In genomic region chr1:75615664-75616435, GRCh38 we compare ENCODE assay signal across 8 cellular contexts. TPM values are rescaled to one million over a fixed set of nuclear protein-coding genes. Genes with fewer than 3 reads are reported as not detected.
DNase-seq lines count a peak whose midpoint lies in the region; ATAC-seq and TF ChIP-seq lines count a peak whose summit lies in the region.

No MANE protein-coding gene starts in this region.

- no peak for TF ChIP-seq EP300 in stomach (IDR thresholded peaks at IDR 0.05)

- H3K27ac ChIP-seq in SK-N-MC = no peak overlapping the region
- H3K27ac ChIP-seq in coronary artery = no peak overlapping the region
- no peak overlapping the region for H3K27ac ChIP-seq in stomach

- no peak overlapping the region for H3K9ac ChIP-seq in SK-N-MC (ENCODE audit: insufficient read length)

- 1 to 2% (median 1%) methylated on average over 23 to 72 of the region's 72 CpGs for WGBS in stomach, 5 donors

- no peaks in the 10 kb centered on the region for H3K9me3 ChIP-seq in SK-N-MC (ENCODE audit: low read depth, low read length)
- H3K9me3 ChIP-seq in stomach = peaks cover 0 to 6% (median 0%) of the 10 kb centered on the region in 4 donors

- peak; percentile 47 for ATAC-seq in HG02642 (IDR thresholded peaks at IDR 0.05; ENCODE audit: poor library complexity, unreplicated experiment)

- no peaks in the 10 kb centered on the region for H3K36me3 ChIP-seq in GM06990 (ENCODE audit: control insufficient read depth, insufficient read depth, low read length)
- H3K36me3 ChIP-seq in SK-N-MC (ENCODE audit: insufficient read depth, low read length) = no peaks in the 10 kb centered on the region
- H3K36me3 ChIP-seq in stomach = no peaks in the 10 kb centered on the region

- TF ChIP-seq POLR2A in stomach (IDR thresholded peaks at IDR 0.05) = no peak

- peak overlapping the region; percentile 50 for H3K4me3 ChIP-seq in GM06990 (replicated peaks; ENCODE audit: low read depth, low read length)
- H3K4me3 ChIP-seq in SK-N-MC = peak overlapping the region; percentile 76
- H3K4me3 ChIP-seq in coronary artery = peak overlapping the region; percentile 77
- peak overlapping the region; percentile 50 to 64 (median 56) for H3K4me3 ChIP-seq in stomach

- H3K4me1 ChIP-seq in stomach = peaks cover 26 to 32% (median 29%) of the 10 kb centered on the region in 4 donors

- peak; percentile 24 for DNase-seq in GM06990 (ENCODE audit: extremely low read depth, insufficient read length)
- DNase-seq in SK-N-MC (ENCODE audit: low read depth, low spot score) = no peak
- peak; percentile 74 for DNase-seq in coronary artery (ENCODE audit: low spot score)
- peak; percentile 84 for DNase-seq in left kidney (ENCODE audit: low read depth, low spot score)
- DNase-seq in stomach = peak; percentile 28
- no peak for DNase-seq in amniotic stem cell (lab: John Stamatoyannopoulos, UW)
- DNase-seq in SW 1271 (lab: John Stamatoyannopoulos, UW) = no peak

- TF ChIP-seq CTCF in GM06990 (IDR thresholded peaks at IDR 0.05; ENCODE audit: insufficient read depth, low read length, poor library complexity, severe bottlenecking) (no peak), coronary artery (IDR thresholded peaks at IDR 0.05) (no peak), stomach (IDR thresholded peaks at IDR 0.05) (no peak)

- intact Hi-C loops in stomach (cut with DNase I; ENCODE audit: low total_unique reads) = no loop called here

- H3K27me3 ChIP-seq in GM06990 (replicated peaks; ENCODE audit: control insufficient read depth, insufficient read depth, low read length) (no peaks in the 10 kb centered on the region; the same call in 1 of the 2 replicates), stomach (peaks cover 0 to 81% (median 42%) of the 10 kb centered on the region in 3 donors)

RNA-seq across cellular contexts. Expression of gene SLC44A5, which starts 4.9 kb away (rescaled TPM):
- total RNA-seq in stomach = 1 to 10 TPM in 2 of 5 donors, under 1 TPM in 1, not detected in 2; 0.29 to 6.7 (median 4.6) TPM
- 1 to 10 TPM in 1 of 3 donors, under 1 TPM in 1, not detected in 1; 0.12 to 3.9 TPM for polyA plus RNA-seq in stomach

Comparison
In these comparisons a context has a peak if more than half of its experiments do, and no peak if none do; other contexts are left out.
1. DNase-seq: peak in GM06990 (single experiment), coronary artery (single experiment), left kidney (single experiment) and stomach (single experiment); none in SK-N-MC (single experiment), amniotic stem cell (single experiment) and SW 1271 (0 of 2).
2. Peak in every context shown above with its lines, with median percentiles within 50 percentile points of each other: H3K4me3 ChIP-seq.